Comparison of ENCODE assay signal across 8 cellular contexts in genomic region chr15:40029979-40030893, GRCh38. TPM values are rescaled to one million over a fixed set of nuclear protein-coding genes. Genes with fewer than 3 reads are reported as not detected.
DNase-seq lines count a peak whose midpoint lies in the region; ATAC-seq and TF ChIP-seq lines count a peak whose summit lies in the region.

No MANE protein-coding gene starts in this region.

- H3K9ac ChIP-seq in H9 (ENCODE audit: extremely low read depth, insufficient read length, low read length) = no peak overlapping the region

- no peaks in the 10 kb centered on the region for H3K79me2 ChIP-seq in H9 (ENCODE audit: insufficient read depth, low read length)

- peaks cover 0 to 5% of the 10 kb centered on the region in 2 experiments; a peak in 1 of 4 replicates for H3K4me1 Mint-ChIP-seq in H9
- no peaks in the 10 kb centered on the region for H3K4me1 Mint-ChIP-seq in mesothelial cell of epicardium

- intact Hi-C loops in right lobe of liver (cut with DNase I) = no loop called here

- no peak overlapping the region for H2BK120ac ChIP-seq in H9 (ENCODE audit: low read depth, low read length, poor library complexity, severe bottlenecking)

- DNase-seq in H9 = no peak
- DNase-seq in astrocyte of the spinal cord (ENCODE audit: low read depth, low spot score) = no peak
- no peak for DNase-seq in right lobe of liver
- DNase-seq in effector CD8-positive, alpha-beta T cell (lab: John Stamatoyannopoulos, UW) = no peak
- no peak for DNase-seq in H4 (ENCODE audit: low spot score)
- no peak for DNase-seq in SW 1271 (lab: John Stamatoyannopoulos, UW)
- no peak for DNase-seq in mesothelial cell of epicardium (ENCODE audit: low spot score in 2 of 2, unreplicated experiment in 2 of 2)

- peak overlapping the region in 2 of 3 experiments; percentile 25 to 59; a peak in 4 of 7 replicates for H3K27ac Mint-ChIP-seq in H9
- no peak overlapping the region for H3K27ac Mint-ChIP-seq in mesothelial cell of epicardium

- no peak overlapping the region for H3K18ac ChIP-seq in H9 (ENCODE audit: insufficient read length, low read depth, low read length)

- TF ChIP-seq POLR2A in right lobe of liver (IDR thresholded peaks at IDR 0.05) = no peak

- no peak overlapping the region for H3K27ac ChIP-seq in C4-2B
- no peak overlapping the region for H3K27ac ChIP-seq in H9 (ENCODE audit: insufficient read length, low read depth, low read length)
- no peak overlapping the region for H3K27ac ChIP-seq in right lobe of liver

- H3T11ph ChIP-seq in H9 (ENCODE audit: low read length) = no peak overlapping the region

- H3K4ac ChIP-seq in H9 (ENCODE audit: low read depth, low read length) = no peak overlapping the region

- in situ Hi-C loops in astrocyte of the spinal cord (cut with HindIII; ENCODE audit: low sequenced_read_pairs) = no loop called here

- peaks cover 27 to 86% (median 70%) of the 10 kb centered on the region in 3 experiments for H3K36me3 Mint-ChIP-seq in H9 (ENCODE audit: insufficient read depth in 1 of 3, low read depth in 3 of 3)
- H3K36me3 Mint-ChIP-seq in mesothelial cell of epicardium = peaks cover 34% of the 10 kb centered on the region

- peak; percentile 80 for TF ChIP-seq CTCF in C4-2B (conservative IDR thresholded peaks at IDR 0.05)
- TF ChIP-seq CTCF in H9 (conservative IDR thresholded peaks at IDR 0.05) = peak; percentile 87
- peak; percentile 81 for TF ChIP-seq CTCF in astrocyte of the spinal cord (IDR thresholded peaks at IDR 0.05; ENCODE audit: low read depth, low read length)
- TF ChIP-seq CTCF in right lobe of liver (IDR thresholded peaks at IDR 0.05) = peak; percentile 26 to 52 (median 42)
- TF ChIP-seq CTCF in mesothelial cell of epicardium (IDR thresholded peaks at IDR 0.05; ENCODE audit: unreplicated experiment) = no peak

- H2AFZ ChIP-seq in H9 (ENCODE audit: low read length) = no peak overlapping the region

- H3K23me2 ChIP-seq in H9 (ENCODE audit: insufficient read length, low read depth, low read length, poor library complexity, severe bottlenecking) = no peaks in the 10 kb centered on the region

- no peak overlapping the region for H2AK5ac ChIP-seq in H9 (ENCODE audit: insufficient read length, low read length)

- H3K27me3 Mint-ChIP-seq in H9 (ENCODE audit: low read depth) (no peaks in the 10 kb centered on the region), mesothelial cell of epicardium (ENCODE audit: low read depth) (no peaks in the 10 kb centered on the region)

- H3K9me3 Mint-ChIP-seq in H9 = no peaks in the 10 kb centered on the region
- H3K9me3 Mint-ChIP-seq in mesothelial cell of epicardium = no peaks in the 10 kb centered on the region

- H3K4me2 ChIP-seq in H9 (ENCODE audit: insufficient read depth, insufficient read length, low read length) = no peak overlapping the region

- H3K4me3 Mint-ChIP-seq in H9 (no peak overlapping the region), mesothelial cell of epicardium (no peak overlapping the region)

- no peaks in the 10 kb centered on the region for H3K9me3 ChIP-seq in H9 (ENCODE audit: control insufficient read depth, low read depth, low read length)
- no peaks in the 10 kb centered on the region for H3K9me3 ChIP-seq in right lobe of liver

- no peak overlapping the region for H2BK5ac ChIP-seq in H9 (ENCODE audit: insufficient read length, low read length)

- no peak overlapping the region for H2BK12ac ChIP-seq in H9 (ENCODE audit: insufficient read length, low read depth, low read length)

- no peak overlapping the region for H4K91ac ChIP-seq in H9 (ENCODE audit: insufficient read length, low read depth, low read length)

- peaks cover 7 to 91% (median 61%) of the 10 kb centered on the region in 4 donors for H3K36me3 ChIP-seq in right lobe of liver

- H3K14ac ChIP-seq in H9 (ENCODE audit: insufficient read depth, low read length) = no peak overlapping the region

- ATAC-seq in right lobe of liver = peak; percentile 52 to 75 (median 66)

- H3K56ac ChIP-seq in H9 (ENCODE audit: insufficient read length, low read depth, low read length) = no peak overlapping the region

- no CpG with 5 or more reads among the region's 7 CpGs for WGBS in H9 (ENCODE audit: extremely low coverage, insufficient read length, low lambda C conversion rate)
- WGBS in right lobe of liver (ENCODE audit: insufficient coverage, low coverage, low lambda C conversion rate, missing lambda C conversion rate) = 62% methylated on average over 7 of the region's 7 CpGs

- H2BK15ac ChIP-seq in H9 (ENCODE audit: low read depth, low read length) = no peak overlapping the region

- no peak overlapping the region for H3K23ac ChIP-seq in H9 (ENCODE audit: insufficient read length, low read depth, low read length)

- H3K4me3 ChIP-seq in astrocyte of the spinal cord (ENCODE audit: low read depth, low read length) = no peak overlapping the region
- H3K4me3 ChIP-seq in right lobe of liver = no peak overlapping the region

- no peak overlapping the region for H2BK20ac ChIP-seq in H9 (ENCODE audit: low read depth, low read length, poor library complexity, severe bottlenecking)

- H3K27me3 ChIP-seq in H9 (ENCODE audit: insufficient read depth, low read length) (no peaks in the 10 kb centered on the region), right lobe of liver (no peaks in the 10 kb centered on the region)

- no peaks in the 10 kb centered on the region for H4K20me1 ChIP-seq in H9 (ENCODE audit: control insufficient read depth, insufficient read depth, insufficient read length)

- no peak overlapping the region for H4K8ac ChIP-seq in H9 (replicated peaks; ENCODE audit: insufficient read length, low read depth, low read length)

- H3K4me1 ChIP-seq in H9 (ENCODE audit: insufficient read depth, low read length) = no peaks in the 10 kb centered on the region
- H3K4me1 ChIP-seq in right lobe of liver = no peaks in the 10 kb centered on the region

- no peak overlapping the region for H4K5ac ChIP-seq in H9 (ENCODE audit: insufficient read length, low read depth, low read length)

- no peaks in the 10 kb centered on the region for H3K79me1 ChIP-seq in H9 (ENCODE audit: insufficient read depth, low read depth, low read length, poor library complexity, severe bottlenecking)

RNA-seq across cellular contexts. Expression of gene SRP14, which starts 8.7 kb away (rescaled TPM):
- total RNA-seq in H9 (2021) (200 and 208 TPM in 2 replicates), right lobe of liver (100 to 1,000 TPM in 2 of 6 experiments, 10 to 100 TPM in 4; 57.9 to 277 (median 81.0) TPM), mesothelial cell of epicardium (185 to 198 TPM (median 189 TPM) in 3 replicates)
- total RNA-seq in H4 (2014; rRNA removed; shearing (Covaris generic)) = 317 and 358 TPM in 2 replicates
